ENCODE assay signal across 30 cellular contexts in the genomic region with DNA sequence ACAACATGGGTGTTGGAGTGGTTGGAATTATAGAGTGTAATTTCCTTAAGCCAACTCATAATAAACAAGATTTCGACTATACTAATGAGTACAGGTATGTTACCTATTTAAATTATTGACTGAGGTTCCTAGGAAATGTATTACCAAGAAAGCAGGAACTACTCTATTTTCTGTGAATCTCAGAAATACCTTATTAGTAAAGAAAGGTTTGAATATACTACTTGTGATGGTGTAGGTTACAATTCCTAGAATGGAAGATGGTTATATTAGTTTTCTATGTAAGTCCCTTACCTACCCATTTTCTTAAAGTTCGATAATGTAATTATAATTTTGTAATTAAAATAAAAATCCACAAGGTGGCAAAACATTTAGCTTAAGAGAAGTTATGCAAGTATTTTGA.
"Had no signal": no experiment of that assay in that cellular context is flagged by ENCODE, and none has a peak within 500 bp of the region (broad histone marks: within the 10 kb centered on the region; RNA-seq: fewer than 3 reads in every experiment).

No MANE protein-coding gene starts in this region.

- DNase-seq: activated CD4-positive, alpha-beta memory T cell treated with anti-CD3 and anti-CD28 coated beads for 36 hours; activated CD4-positive, alpha-beta T cell treated with anti-CD3 and anti-CD28 coated beads for 36 hours; activated CD4-positive, alpha-beta T cell treated with anti-CD3 and anti-CD28 coated beads, Interleukin-2, amount 10 ng/mL, durations not matched to agents 24 days and 14 days; activated CD4-positive, CD25-positive, alpha-beta regulatory T cell; activated CD4-positive, CD25-positive, alpha-beta regulatory T cell treated with anti-CD3 and anti-CD28 coated beads, Interleukin-2, amount 50 U/mL, for 72 hours; activated CD8-positive, alpha-beta memory T cell treated with anti-CD3 and anti-CD28 coated beads, Interleukin-2, amount 10 ng/mL, durations not matched to agents 7 days and 5 days; activated CD8-positive, alpha-beta memory T cell treated with anti-CD3 and anti-CD28 coated beads, Interleukin-2, amount 50 U/mL, for 4 hours; activated CD8-positive, alpha-beta T cell treated with anti-CD3 and anti-CD28 coated beads, Interleukin-2, amount 10 ng/mL, durations not matched to agents 7 days and 5 days; activated effector memory CD4-positive, alpha-beta T cell treated with Interleukin-2 at 50 U/mL for 16 hours; activated gamma-delta T cell treated with Interleukin-2 at 50 U/mL for 16 hours; activated naive CD4-positive, alpha-beta T cell treated with anti-CD3 and anti-CD28 coated beads, Interleukin-2, amount 50 U/mL, for 16 hours; activated naive CD4-positive, alpha-beta T cell treated with Interleukin-2 at 50 U/mL for 16 hours; activated T-cell treated with anti-CD3 and anti-CD28 coated beads, Interleukin-2, amount 50 U/mL, for 1 hour; amniotic stem cell; anterior cingulate cortex; body of pancreas; caudate nucleus; dermis blood vessel endothelial cell; effector CD4-positive, alpha-beta T cell; effector memory CD8-positive, alpha-beta T cell; erythroblast; foreskin keratinocyte; gastrocnemius medialis; glutamatergic neuron; heart left ventricle; T-helper 2 cell had no signal

- H3K9me3 Mint-ChIP-seq: activated CD4-positive, alpha-beta memory T cell treated with anti-CD3 and anti-CD28 coated beads for 36 hours; activated CD4-positive, alpha-beta T cell treated with anti-CD3 and anti-CD28 coated beads, Interleukin-2, amount 10 ng/mL, durations not matched to agents 24 days and 14 days; activated T-helper 17 cell treated with anti-CD3 and anti-CD28 coated beads, Interleukin-2, amount 50 U/mL, for 72 hours; effector memory CD8-positive, alpha-beta T cell had no signal

- H3K27ac ChIP-seq: body of pancreas, esophagus muscularis mucosa, foreskin keratinocyte had no signal

- H3K27me3 ChIP-seq: body of pancreas, esophagus muscularis mucosa, foreskin keratinocyte, gastrocnemius medialis, heart left ventricle had no signal

- H3K4me1 Mint-ChIP-seq: activated CD8-positive, alpha-beta memory T cell treated with anti-CD3 and anti-CD28 coated beads, Interleukin-2, amount 10 ng/mL, durations not matched to agents 7 days and 5 days; activated T-helper 17 cell treated with anti-CD3 and anti-CD28 coated beads, Interleukin-2, amount 50 U/mL, for 72 hours had no signal

- H3K4me3 Mint-ChIP-seq: activated CD4-positive, alpha-beta memory T cell treated with anti-CD3 and anti-CD28 coated beads for 36 hours; activated CD4-positive, alpha-beta T cell treated with anti-CD3 and anti-CD28 coated beads for 36 hours; activated CD4-positive, alpha-beta T cell treated with anti-CD3 and anti-CD28 coated beads, Interleukin-2, amount 10 ng/mL, durations not matched to agents 24 days and 14 days; activated CD8-positive, alpha-beta memory T cell treated with anti-CD3 and anti-CD28 coated beads, Interleukin-2, amount 10 ng/mL, durations not matched to agents 7 days and 5 days; activated CD8-positive, alpha-beta T cell treated with anti-CD3 and anti-CD28 coated beads, Interleukin-2, amount 10 ng/mL, durations not matched to agents 7 days and 5 days; activated naive CD8-positive, alpha-beta T cell; activated T-helper 17 cell treated with anti-CD3 and anti-CD28 coated beads, Interleukin-2, amount 50 U/mL, for 72 hours; effector memory CD8-positive, alpha-beta T cell had no signal

- H3K27ac Mint-ChIP-seq: activated CD4-positive, alpha-beta memory T cell treated with anti-CD3 and anti-CD28 coated beads for 36 hours; activated CD4-positive, alpha-beta T cell treated with anti-CD3 and anti-CD28 coated beads for 36 hours; activated CD4-positive, alpha-beta T cell treated with anti-CD3 and anti-CD28 coated beads, Interleukin-2, amount 10 ng/mL, durations not matched to agents 24 days and 14 days; activated CD8-positive, alpha-beta memory T cell treated with anti-CD3 and anti-CD28 coated beads, Interleukin-2, amount 10 ng/mL, durations not matched to agents 7 days and 5 days; activated naive CD8-positive, alpha-beta T cell; activated T-helper 17 cell treated with anti-CD3 and anti-CD28 coated beads, Interleukin-2, amount 50 U/mL, for 72 hours; effector memory CD8-positive, alpha-beta T cell had no signal

- H3K4me3 ChIP-seq: body of pancreas, coronary artery, esophagus muscularis mucosa, gastrocnemius medialis, heart left ventricle had no signal

- H3K27me3 Mint-ChIP-seq: activated CD4-positive, alpha-beta memory T cell treated with anti-CD3 and anti-CD28 coated beads for 36 hours; activated CD4-positive, alpha-beta T cell treated with anti-CD3 and anti-CD28 coated beads for 36 hours; activated CD4-positive, alpha-beta T cell treated with anti-CD3 and anti-CD28 coated beads, Interleukin-2, amount 10 ng/mL, durations not matched to agents 24 days and 14 days; activated CD8-positive, alpha-beta memory T cell treated with anti-CD3 and anti-CD28 coated beads, Interleukin-2, amount 10 ng/mL, durations not matched to agents 7 days and 5 days; activated naive CD8-positive, alpha-beta T cell; activated T-helper 17 cell treated with anti-CD3 and anti-CD28 coated beads, Interleukin-2, amount 50 U/mL, for 72 hours; effector memory CD8-positive, alpha-beta T cell had no signal

- ATAC-seq: activated CD4-positive, alpha-beta T cell treated with anti-CD3 and anti-CD28 coated beads for 36 hours; activated CD8-positive, alpha-beta memory T cell treated with anti-CD3 and anti-CD28 coated beads, Interleukin-2, amount 10 ng/mL, durations not matched to agents 7 days and 5 days; activated CD8-positive, alpha-beta T cell treated with anti-CD3 and anti-CD28 coated beads, Interleukin-2, amount 10 ng/mL, durations not matched to agents 7 days and 5 days; activated T-helper 17 cell treated with anti-CD3 and anti-CD28 coated beads, Interleukin-2, amount 50 U/mL, for 72 hours; body of pancreas; effector memory CD8-positive, alpha-beta T cell; foreskin keratinocyte had no signal

- H3K9me3 ChIP-seq: body of pancreas, esophagus muscularis mucosa, gastrocnemius medialis, heart left ventricle had no signal

- H3K4me1 ChIP-seq: esophagus muscularis mucosa, gastrocnemius medialis had no signal
